Comparison of ENCODE assay signal across 1 cellular context in the genomic region with DNA sequence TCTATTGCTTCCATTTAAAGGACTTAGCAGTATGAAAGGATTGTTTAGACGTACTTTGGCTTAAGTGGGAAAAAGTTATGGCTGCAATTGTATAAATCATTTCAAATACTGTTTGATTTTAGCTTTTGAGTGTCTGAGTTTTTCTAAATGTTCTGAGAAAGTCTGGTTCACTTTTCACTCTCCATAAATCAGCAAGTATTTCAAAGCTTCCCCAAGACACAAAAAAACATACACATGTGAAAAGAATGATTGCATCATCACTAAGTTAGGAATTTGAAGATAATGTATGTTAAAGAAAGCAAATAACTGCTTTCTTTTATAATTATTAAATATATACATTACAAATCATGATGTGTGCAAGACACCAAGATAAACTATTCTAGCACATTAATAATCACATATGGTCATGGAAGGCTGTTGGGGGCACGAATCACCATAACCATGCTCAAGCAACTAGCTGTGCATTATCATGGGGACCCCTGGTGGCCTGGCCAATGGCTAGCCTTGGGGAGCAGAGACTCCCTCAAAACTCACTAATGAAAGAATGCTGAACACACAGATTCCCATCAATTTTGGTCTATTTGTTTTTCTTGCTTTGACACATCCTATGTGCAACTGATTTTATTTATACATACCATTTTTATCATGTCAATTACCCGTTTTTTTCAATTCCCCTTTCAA.
TF ChIP-seq lines count a peak whose summit lies in the region.

No MANE protein-coding gene starts in this region.

TF ChIP-seq in HepG2, 621 proteins besides CTCF, POLR2A, EP300 and RAD21 (continued from another document):
- TF ChIP-seq ATF7 (IDR thresholded peaks at IDR 0.05): peak; percentile 67
- TF ChIP-seq ATF7 (CRISPR knock-in tag; IDR thresholded peaks at IDR 0.05): no peak
TF ChIP-seq in HepG2: peak in this region for 3.
